ENCODE assay signal across 18 cellular contexts in the genomic region with DNA sequence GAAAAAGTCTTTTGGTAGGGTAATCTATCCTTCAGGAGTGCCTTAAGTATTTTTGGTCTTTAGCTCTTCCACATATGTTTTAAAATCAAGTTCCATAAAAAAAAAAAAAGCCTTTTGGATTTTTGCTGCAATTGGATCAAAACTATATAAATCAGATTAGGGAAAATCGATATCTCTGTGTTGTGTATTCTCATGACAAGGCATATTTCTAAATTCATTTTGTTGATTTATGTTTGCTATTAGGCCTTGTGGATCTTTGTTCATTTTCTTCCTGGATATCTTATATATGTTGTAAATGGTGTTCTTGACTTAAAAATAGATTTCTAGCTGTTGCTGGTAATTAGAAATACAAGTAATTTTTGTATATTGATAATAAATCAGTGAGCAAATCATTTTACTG. TPM values are rescaled to one million over a fixed set of nuclear protein-coding genes. Genes with fewer than 3 reads are reported as not detected.
A peak's percentile ranks its signal among the peaks of the same experiment; 100 is the strongest.
DNase-seq lines count a peak whose midpoint lies in the region; ATAC-seq and TF ChIP-seq lines count a peak whose summit lies in the region.
"Had no signal": no experiment of that assay in that cellular context is flagged by ENCODE, and none has a peak within 500 bp of the region (broad histone marks: within the 10 kb centered on the region; RNA-seq: fewer than 3 reads in every experiment).

No MANE protein-coding gene starts in this region.

- ATAC-seq in CD8-positive, alpha-beta T cell, result peak; percentile 10
- ATAC-seq in natural killer cell, result no peak
- no peak for ATAC-seq in left lobe of liver
- ATAC-seq: heart left ventricle, left lung had no signal

- H3K27ac ChIP-seq in CD8-positive, alpha-beta T cell (ENCODE audit: low read depth, low read length), result peak overlapping the region; percentile 43
- no peak overlapping the region for H3K27ac ChIP-seq in stomach
- H3K27ac ChIP-seq: heart left ventricle, left lung, ovary, right atrium auricular region had no signal

- H3K4me1 ChIP-seq in CD8-positive, alpha-beta T cell (ENCODE audit: insufficient read depth, low read length), result peaks cover 71% of the 10 kb centered on the region
- H3K4me1 ChIP-seq in stomach, result peaks cover 0 to 38% (median 9%) of the 10 kb centered on the region in 4 donors
- H3K4me1 ChIP-seq: left lung had no signal

- no peaks in the 10 kb centered on the region for H3K9me3 ChIP-seq in CD8-positive, alpha-beta T cell (ENCODE audit: low read length)
- H3K9me3 ChIP-seq in stomach, result no peaks in the 10 kb centered on the region
- H3K9me3 ChIP-seq: heart left ventricle, left lung, MG63, ovary, right atrium auricular region had no signal

- H3K36me3 Mint-ChIP-seq in activated T-cell treated with anti-CD3 and anti-CD28 coated beads, Interleukin-2, amount 50 U/mL, for 24 hours (ENCODE audit: low read depth), result peaks cover 74% of the 10 kb centered on the region
- peaks cover 15% of the 10 kb centered on the region for H3K36me3 Mint-ChIP-seq in CD8-positive, alpha-beta T cell
- H3K36me3 Mint-ChIP-seq in activated naive CD8-positive, alpha-beta T cell, result peaks cover 17% of the 10 kb centered on the region
- no peaks in the 10 kb centered on the region for H3K36me3 Mint-ChIP-seq in natural killer cell

- H3K36me3 ChIP-seq in CD8-positive, alpha-beta T cell (ENCODE audit: insufficient read depth, low read length), result no peaks in the 10 kb centered on the region
- H3K36me3 ChIP-seq in stomach, result peaks cover 4 to 11% (median 7%) of the 10 kb centered on the region in 4 donors
- H3K36me3 ChIP-seq: ovary had no signal

- CTCF ChIA-PET in CD8-positive, alpha-beta T cell (lab: Charles Lee), result interaction anchor here (0.6 to 0.7 kb wide), 2 partner anchors 27 to 83 kb away, joined by 3 read pairs; no protein-coding TSS in a partner anchor

- no peak for TF ChIP-seq POLR2A in stomach (IDR thresholded peaks at IDR 0.05)

- peaks cover 81% of the 10 kb centered on the region for H3K4me1 Mint-ChIP-seq in activated T-cell treated with anti-CD3 and anti-CD28 coated beads, Interleukin-2, amount 50 U/mL, for 24 hours (ENCODE audit: low read depth)
- peaks cover 86% of the 10 kb centered on the region for H3K4me1 Mint-ChIP-seq in CD8-positive, alpha-beta T cell (ENCODE audit: low read depth)
- peaks cover 89% of the 10 kb centered on the region for H3K4me1 Mint-ChIP-seq in activated naive CD8-positive, alpha-beta T cell (ENCODE audit: low read depth)
- peaks cover 39 to 58% of the 10 kb centered on the region in 2 donors for H3K4me1 Mint-ChIP-seq in natural killer cell

- H3K27me3 Mint-ChIP-seq in activated T-cell treated with anti-CD3 and anti-CD28 coated beads, Interleukin-2, amount 50 U/mL, for 24 hours, result no peaks in the 10 kb centered on the region
- H3K27me3 Mint-ChIP-seq in CD8-positive, alpha-beta T cell (ENCODE audit: low read depth), result no peaks in the 10 kb centered on the region
- H3K27me3 Mint-ChIP-seq in activated naive CD8-positive, alpha-beta T cell, result no peaks in the 10 kb centered on the region
- no peaks in the 10 kb centered on the region for H3K27me3 Mint-ChIP-seq in natural killer cell (ENCODE audit: low read depth in 2 of 2)

- H3K4me3 Mint-ChIP-seq in activated T-cell treated with anti-CD3 and anti-CD28 coated beads, Interleukin-2, amount 50 U/mL, for 24 hours, result peak overlapping the region; percentile 76
- peak overlapping the region; percentile 79 for H3K4me3 Mint-ChIP-seq in CD8-positive, alpha-beta T cell
- H3K4me3 Mint-ChIP-seq in activated naive CD8-positive, alpha-beta T cell, result peak overlapping the region; percentile 79
- peak overlapping the region; percentile 77 for H3K4me3 Mint-ChIP-seq in natural killer cell
- H3K4me3 Mint-ChIP-seq: nephron had no signal

- H3K27ac Mint-ChIP-seq in activated T-cell treated with anti-CD3 and anti-CD28 coated beads, Interleukin-2, amount 50 U/mL, for 24 hours, result peak overlapping the region; percentile 96
- peak overlapping the region; percentile 90 for H3K27ac Mint-ChIP-seq in CD8-positive, alpha-beta T cell
- peak overlapping the region; percentile 91 for H3K27ac Mint-ChIP-seq in activated naive CD8-positive, alpha-beta T cell
- H3K27ac Mint-ChIP-seq in natural killer cell, result peak overlapping the region; percentile 52 to 82
- H3K27ac Mint-ChIP-seq: nephron had no signal

- H3K9me3 Mint-ChIP-seq in activated T-cell treated with anti-CD3 and anti-CD28 coated beads, Interleukin-2, amount 50 U/mL, for 24 hours, result peaks cover 5% of the 10 kb centered on the region
- H3K9me3 Mint-ChIP-seq in CD8-positive, alpha-beta T cell, result no peaks in the 10 kb centered on the region
- H3K9me3 Mint-ChIP-seq in activated naive CD8-positive, alpha-beta T cell (ENCODE audit: low read depth), result no peaks in the 10 kb centered on the region
- H3K9me3 Mint-ChIP-seq in natural killer cell, result no peaks in the 10 kb centered on the region
- H3K9me3 Mint-ChIP-seq: nephron had no signal

- H3K4me3 ChIP-seq in CD8-positive, alpha-beta T cell (ENCODE audit: low read depth, low read length), result peak overlapping the region; percentile 44
- no peak overlapping the region for H3K4me3 ChIP-seq in stomach
- H3K4me3 ChIP-seq: heart left ventricle, left lung, MG63, ovary, right atrium auricular region had no signal

- POLR2A ChIA-PET in CD8-positive, alpha-beta T cell (lab: Charles Lee), result interaction anchor here (2.6 kb wide), 1 partner anchor 63 kb away, joined by 12 read pairs; a partner anchor contains a TSS

- DNase-seq in activated T-cell treated with anti-CD3 and anti-CD28 coated beads, Interleukin-2, amount 50 U/mL, for 24 hours, result no peak
- no peak for DNase-seq in activated T-cell treated with anti-CD3 and anti-CD28 coated beads, Interleukin-2, amount 50 U/mL, for 1 hour
- DNase-seq in CD8-positive, alpha-beta T cell, result no peak
- DNase-seq in natural killer cell, result no peak
- no peak for DNase-seq in stomach
- no peak for DNase-seq in left lobe of liver (ENCODE audit: low spot score)
- DNase-seq in activated CD8-positive, alpha-beta memory T cell treated with anti-CD3 and anti-CD28 coated beads, Interleukin-2, amount 50 U/mL, for 48 hours, result no peak
- DNase-seq: H7, heart left ventricle, IMR-90, left lung, MG63, NCI-H1417 treated with DMSO at 0.1 percent for 48 hours, ovary, SHP77 treated with DMSO at 0.1 percent for 48 hours had no signal

- intact Hi-C loops in CD8-positive, alpha-beta T cell (cut with DNase I, micrococcal nuclease), result loop anchor here (1.0 to 10.0 kb wide), 3 partner anchors 9 to 1073 kb away; a partner anchor contains a TSS
- intact Hi-C loops in natural killer cell (cut with micrococcal nuclease) (no loop called here), stomach (cut with DNase I; ENCODE audit: low total_unique reads) (no loop called here)

- 78 to 97% (median 90%) methylated on average over 1 of the region's 1 CpG for WGBS in stomach, 5 donors

- TF ChIP-seq CTCF in CD8-positive, alpha-beta T cell (IDR thresholded peaks at IDR 0.05), result no peak
- no peak for TF ChIP-seq CTCF in natural killer cell (IDR thresholded peaks at IDR 0.05)
- TF ChIP-seq CTCF in stomach (IDR thresholded peaks at IDR 0.05), result no peak

- no peak for TF ChIP-seq EP300 in stomach (IDR thresholded peaks at IDR 0.05)

- H3K27me3 ChIP-seq in CD8-positive, alpha-beta T cell (ENCODE audit: insufficient read depth, low read length), result no peaks in the 10 kb centered on the region
- H3K27me3 ChIP-seq in stomach, result no peaks in the 10 kb centered on the region
- H3K27me3 ChIP-seq: heart left ventricle, left lung, MG63, ovary, right atrium auricular region had no signal

RNA-seq across cellular contexts. Expression of a gene that starts 8.8 kb away (rescaled TPM):
- 10 to 100 TPM; 41.6 to 44.8 TPM for total RNA-seq in CD8-positive, alpha-beta T cell
- total RNA-seq in natural killer cell (10 to 100 TPM; 16.4 to 23.5 (median 21.1) TPM), stomach (10 to 100 TPM in 4 of 5 donors, 1 to 10 TPM in 1; 3.2 to 45.1 (median 20.4) TPM), left lobe of liver (1.8 TPM)
- polyA plus RNA-seq in stomach, result 1 to 10 TPM; 5.6 to 8.9 (median 7.8) TPM

Comparison
In these comparisons a context has a peak if more than half of its experiments do, and no peak if none do; other contexts are left out.
1. intact Hi-C loops: an anchor here in CD8-positive, alpha-beta T cell (1.0 to 10.0 kb wide); none called in natural killer cell and stomach.